ENCODE assay signal across 13 cellular contexts in the genomic region with DNA sequence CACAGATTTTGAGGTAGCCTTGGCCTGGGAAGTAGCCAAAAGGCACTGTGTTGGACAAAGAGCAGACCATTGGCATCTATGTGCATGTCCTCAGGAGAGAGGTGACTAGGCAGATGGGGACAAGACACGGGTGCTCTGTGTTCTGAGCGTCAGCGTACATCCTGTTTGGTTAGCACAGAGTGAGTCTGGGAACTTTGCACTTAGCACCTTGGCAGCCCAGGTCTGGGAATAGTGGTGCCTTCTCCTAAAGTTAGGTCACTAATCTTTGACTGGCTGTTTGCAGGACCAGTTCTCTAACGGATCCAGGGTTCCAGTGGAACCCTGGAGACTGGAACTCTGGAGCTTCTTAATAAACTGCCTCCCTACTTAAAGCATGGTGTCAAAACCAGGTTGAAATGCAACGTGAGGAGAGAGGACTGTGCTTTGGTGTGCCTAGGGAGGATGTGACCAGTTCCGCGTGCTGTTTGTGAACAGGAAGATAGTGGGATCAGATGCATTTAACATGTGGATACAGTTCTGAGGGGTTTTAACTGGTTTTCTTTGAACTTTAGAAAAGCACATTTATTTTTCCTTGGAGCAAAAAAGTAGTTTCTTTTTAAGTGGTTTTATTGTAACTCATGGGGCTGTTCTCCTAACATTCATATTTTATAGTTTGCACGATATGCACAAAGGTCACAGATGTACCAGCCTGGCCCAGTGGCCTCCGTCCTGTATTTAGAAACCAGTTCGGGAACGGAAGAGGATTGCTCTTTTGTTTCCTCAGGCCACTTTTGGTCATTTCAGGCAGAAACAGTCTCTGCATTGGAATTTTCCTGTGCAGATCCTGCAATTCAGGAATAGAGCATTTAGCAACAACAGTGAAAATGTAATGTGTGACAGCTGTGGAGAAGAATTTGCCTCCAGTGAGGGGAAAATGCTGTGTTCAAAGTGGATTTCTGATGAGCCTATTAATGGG. TPM values are rescaled to one million over a fixed set of nuclear protein-coding genes. Genes with fewer than 3 reads are reported as not detected.
DNase-seq lines count a peak whose midpoint lies in the region; ATAC-seq, FAIRE-seq and TF ChIP-seq lines count a peak whose summit lies in the region.
"Had no signal": no experiment of that assay in that cellular context is flagged by ENCODE, and none has a peak within 500 bp of the region (broad histone marks: within the 10 kb centered on the region; RNA-seq: fewer than 3 reads in every experiment).

No MANE protein-coding gene starts in this region.

- no peaks in the 10 kb centered on the region for H3K27me3 Mint-ChIP-seq in activated CD8-positive, alpha-beta T cell treated with anti-CD3 and anti-CD28 coated beads, Interleukin-2, amount 10 ng/mL, durations not matched to agents 7 days and 5 days (ENCODE audit: low read depth)
- H3K27me3 Mint-ChIP-seq: memory B cell had no signal

- H3K27me3 ChIP-seq in pancreas, result no peaks in the 10 kb centered on the region
- no peaks in the 10 kb centered on the region for H3K27me3 ChIP-seq in H7 (ENCODE audit: control insufficient read depth, insufficient read depth, low read length)
- H3K27me3 ChIP-seq: BLaER1 had no signal

- no peak for FAIRE-seq in pancreas (lab: Jason Lieb, UNC)
- FAIRE-seq: H54 had no signal

- POLR2A ChIA-PET in activated CD8-positive, alpha-beta T cell treated with anti-CD3 and anti-CD28 coated beads, Interleukin-2, amount 10 ng/mL, durations not matched to agents 7 days and 5 days (lab: Charles Lee), result no interaction called here

- no peak for TF ChIP-seq CTCF in fibroblast of villous mesenchyme (IDR thresholded peaks at IDR 0.05; ENCODE audit: insufficient read depth, low read depth, low read length)
- no peak for TF ChIP-seq CTCF in pancreas (IDR thresholded peaks at IDR 0.05)

- 58 to 59% methylated on average over 11 of the region's 11 CpGs for WGBS in pancreas, 2 donors

- H3K9me3 ChIP-seq in pancreas, result no peaks in the 10 kb centered on the region
- H3K9me3 ChIP-seq: BLaER1 had no signal

- intact Hi-C loops in pancreas (cut with DNase I), result no loop called here

- peak overlapping the region; percentile 48 for H3K27ac Mint-ChIP-seq in activated CD8-positive, alpha-beta T cell treated with anti-CD3 and anti-CD28 coated beads, Interleukin-2, amount 10 ng/mL, durations not matched to agents 7 days and 5 days
- H3K27ac Mint-ChIP-seq: memory B cell had no signal

- H3K36me3 ChIP-seq in pancreas, result no peaks in the 10 kb centered on the region
- no peaks in the 10 kb centered on the region for H3K36me3 ChIP-seq in H7 (replicated peaks; ENCODE audit: control insufficient read depth, insufficient read depth, low read length)

- peak; percentile 65 for ATAC-seq in activated CD8-positive, alpha-beta T cell treated with anti-CD3 and anti-CD28 coated beads, Interleukin-2, amount 10 ng/mL, durations not matched to agents 7 days and 5 days
- peak in 3 of 4 donors; percentile 15 to 38 (median 24) for ATAC-seq in pancreas

- no peak overlapping the region for H3K4me3 ChIP-seq in fibroblast of villous mesenchyme (ENCODE audit: low read depth, low read length)
- H3K4me3 ChIP-seq in pancreas, result no peak overlapping the region
- no peak overlapping the region for H3K4me3 ChIP-seq in H7 (ENCODE audit: insufficient read depth, low read depth, low read length)
- H3K4me3 ChIP-seq: BLaER1 had no signal

- H3K27ac ChIP-seq in pancreas, result peak overlapping the region in 2 of 4 donors; percentile 13 to 66
- H3K27ac ChIP-seq: BLaER1, WERI-Rb-1 had no signal

- H3K36me3 Mint-ChIP-seq in activated CD8-positive, alpha-beta T cell treated with anti-CD3 and anti-CD28 coated beads, Interleukin-2, amount 10 ng/mL, durations not matched to agents 7 days and 5 days (ENCODE audit: low read depth), result peaks cover 15% of the 10 kb centered on the region

- CTCF ChIA-PET in activated CD8-positive, alpha-beta T cell treated with anti-CD3 and anti-CD28 coated beads, Interleukin-2, amount 10 ng/mL, durations not matched to agents 7 days and 5 days (lab: Charles Lee), result interaction anchor here (0.8 to 2.1 kb wide), 7 partner anchors 7 to 80 kb away, joined by 3 to 10 read pairs (median 4); no protein-coding TSS in a partner anchor

- H3K4me1 Mint-ChIP-seq in activated CD8-positive, alpha-beta T cell treated with anti-CD3 and anti-CD28 coated beads, Interleukin-2, amount 10 ng/mL, durations not matched to agents 7 days and 5 days (ENCODE audit: low read depth), result peaks cover 43% of the 10 kb centered on the region

- peaks cover 38 to 50% (median 39%) of the 10 kb centered on the region in 3 donors for H3K4me1 ChIP-seq in pancreas

- no peak overlapping the region for H3K4me3 Mint-ChIP-seq in activated CD8-positive, alpha-beta T cell treated with anti-CD3 and anti-CD28 coated beads, Interleukin-2, amount 10 ng/mL, durations not matched to agents 7 days and 5 days
- H3K4me3 Mint-ChIP-seq: memory B cell had no signal

- no peaks in the 10 kb centered on the region for H3K9me3 Mint-ChIP-seq in activated CD8-positive, alpha-beta T cell treated with anti-CD3 and anti-CD28 coated beads, Interleukin-2, amount 10 ng/mL, durations not matched to agents 7 days and 5 days (ENCODE audit: insufficient read depth)
- H3K9me3 Mint-ChIP-seq: memory B cell had no signal

- DNase-seq in AG08396 (ENCODE audit: low spot score) (peak; percentile 36), fibroblast of villous mesenchyme (ENCODE audit: low read depth) (peak; percentile 61), pancreas (peak in 1 of 6 donors; percentile 15), NCI-H2029 treated with DMSO at 0.1 percent for 48 hours (lab: John Stamatoyannopoulos, UW) (no peak), RKO (ENCODE audit: low spot score) (no peak), H7 (no peak), NCI-H1092 (lab: John Stamatoyannopoulos, UW) (no peak)
- peak; percentile 28 for DNase-seq in activated CD8-positive, alpha-beta T cell treated with anti-CD3 and anti-CD28 coated beads, Interleukin-2, amount 10 ng/mL, durations not matched to agents 7 days and 5 days
- DNase-seq: NCI-H82, WERI-Rb-1 had no signal

RNA-seq across cellular contexts. Expression of gene ABHD2, which starts 48.8 kb away (rescaled TPM):
- total RNA-seq in activated CD8-positive, alpha-beta T cell treated with anti-CD3 and anti-CD28 coated beads, Interleukin-2, amount 10 ng/mL, durations not matched to agents 7 days and 5 days, result 10 to 100 TPM; 71.3 to 71.9 TPM
- total RNA-seq in fibroblast of villous mesenchyme (41.2 and 43.6 TPM in 2 replicates), pancreas (100 to 1,000 TPM; 104 to 151 (median 132) TPM)
- polyA plus RNA-seq in pancreas, result 10 to 100 TPM in 1 of 2 donors, 1 to 10 TPM in 1; 7.9 to 16.2 TPM
- total RNA-seq in H7 (2014; rRNA removed; shearing (Covaris generic)), result 11.5 and 14.9 TPM in 2 replicates

Comparison
In these comparisons a context has a peak if more than half of its experiments do, and no peak if none do; other contexts are left out.
1. DNase-seq: peak in AG08396 (single experiment), activated CD8-positive, alpha-beta T cell treated with anti-CD3 and anti-CD28 coated beads, Interleukin-2, amount 10 ng/mL, durations not matched to agents 7 days and 5 days (single experiment) and fibroblast of villous mesenchyme (single experiment); none in NCI-H2029 treated with DMSO at 0.1 percent for 48 hours (single experiment), RKO (single experiment), H7 (single experiment) and NCI-H1092 (single experiment).